In the genomic region with DNA sequence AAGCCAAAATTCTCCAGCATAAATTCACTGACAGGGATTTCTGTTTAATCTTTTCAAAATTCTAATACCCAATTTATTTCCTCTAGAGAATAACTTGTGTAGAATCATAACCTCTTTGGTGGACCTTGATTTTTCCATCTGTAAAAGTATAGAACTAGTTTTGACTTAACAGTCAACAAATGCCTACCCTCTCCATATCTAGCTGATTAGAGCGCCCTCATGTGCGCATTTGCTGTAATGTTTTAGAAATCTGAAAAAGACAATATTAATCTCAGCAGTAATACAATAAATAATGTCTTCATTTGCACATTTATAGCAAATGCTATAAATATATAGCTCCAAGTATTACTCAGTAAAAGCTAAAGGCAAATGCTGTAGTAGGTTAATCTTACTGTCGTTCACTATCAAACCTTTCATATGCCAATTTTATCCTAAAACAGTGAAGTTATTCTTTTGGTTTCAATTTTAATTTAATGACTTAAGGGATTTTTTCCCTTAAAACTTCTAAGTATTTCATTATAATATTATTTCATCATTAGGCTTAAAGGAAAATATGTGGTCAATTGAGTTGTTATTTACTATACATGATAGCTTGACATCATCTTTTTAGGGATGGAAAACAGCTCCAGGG, we compare ENCODE assay signal across 8 cellular contexts.
DNase-seq lines count a peak whose midpoint lies in the region; TF ChIP-seq lines count a peak whose summit lies in the region.
"Not testable (repeated sequence)": the region's sequence is repeated elsewhere in the genome, so short reads cannot be mapped to it uniquely, and the experiment has no call there.

No MANE protein-coding gene starts in this region.

- DNase-seq in BE2C: peak; percentile 40
- DNase-seq in GM23248: peak; percentile 1
- not testable (repeated sequence) for DNase-seq in OCI-LY7 (ENCODE audit: low spot score); chondrocyte (ENCODE audit: low spot score)
- DNase-seq in activated CD4-positive, alpha-beta memory T cell treated with anti-CD3 and anti-CD28 coated beads for 36 hours: peak; percentile 16
- DNase-seq in fibroblast of the aortic adventitia (ENCODE audit: low read depth): peak; percentile 4
- DNase-seq in neural crest cell (ENCODE audit: low read depth, low spot score): peak; percentile 23
- peak; percentile 14 for DNase-seq in transverse colon

- not testable (repeated sequence) for H3K9me2 ChIP-seq in GM23248 (ENCODE audit: insufficient read depth); OCI-LY7 (ENCODE audit: insufficient read depth, low read length)

- TF ChIP-seq EP300 in transverse colon (IDR thresholded peaks at IDR 0.05; ENCODE audit: low read depth): not testable (repeated sequence)

- TF ChIP-seq POLR2A in transverse colon (IDR thresholded peaks at IDR 0.05): not testable (repeated sequence)

- not testable (repeated sequence) for H3K36me3 Mint-ChIP-seq in activated CD4-positive, alpha-beta memory T cell treated with anti-CD3 and anti-CD28 coated beads for 36 hours; chondrocyte (ENCODE audit: low read depth); neural crest cell (ENCODE audit: low read depth)

- not testable (repeated sequence) for H3K27me3 Mint-ChIP-seq in activated CD4-positive, alpha-beta memory T cell treated with anti-CD3 and anti-CD28 coated beads for 36 hours; chondrocyte (ENCODE audit: low read depth); neural crest cell (ENCODE audit: low read depth)

- CTCF ChIA-PET in OCI-LY7 (lab: Charles Lee; ENCODE audit: unreplicated experiment): not testable (repeated sequence)
- CTCF ChIA-PET in activated CD4-positive, alpha-beta memory T cell treated with anti-CD3 and anti-CD28 coated beads for 36 hours (lab: Charles Lee): interaction anchor here (0.8 kb wide), 1 partner anchor 24 kb away, joined by 3 read pairs; no protein-coding TSS in a partner anchor

- not testable (repeated sequence) for H3K36me3 ChIP-seq in BE2C; GM23248 (ENCODE audit: low read depth); OCI-LY7 (ENCODE audit: insufficient read depth, low read length); transverse colon

- not testable (repeated sequence) for H2AFZ ChIP-seq in GM23248; OCI-LY7 (ENCODE audit: low read length)

- TF ChIP-seq CTCF in BE2C (IDR thresholded peaks at IDR 0.05; ENCODE audit: low read depth, low read length) (peak; percentile 31; the same call in 1 of the 2 replicates), OCI-LY7 (conservative IDR thresholded peaks at IDR 0.05; ENCODE audit: low read length) (peak; percentile 61; the same call in 1 of the 2 replicates), chondrocyte (IDR thresholded peaks at IDR 0.05) (peak; percentile 77), neural crest cell (conservative IDR thresholded peaks at IDR 0.05) (peak; percentile 62), transverse colon (IDR thresholded peaks at IDR 0.05) (peak in 3 of 5 experiments; percentile 11 to 20 (median 15))
- TF ChIP-seq CTCF in fibroblast of the aortic adventitia (IDR thresholded peaks at IDR 0.05; ENCODE audit: insufficient read depth, low read length): not testable (repeated sequence)

- not testable (repeated sequence) for H3K79me2 ChIP-seq in GM23248 (ENCODE audit: insufficient read depth); OCI-LY7 (ENCODE audit: insufficient read depth, low read depth, low read length)

- POLR2A ChIA-PET in OCI-LY7 (lab: Charles Lee); activated CD4-positive, alpha-beta memory T cell treated with anti-CD3 and anti-CD28 coated beads for 36 hours (lab: Charles Lee): not testable (repeated sequence)

- H3K4me3 Mint-ChIP-seq in activated CD4-positive, alpha-beta memory T cell treated with anti-CD3 and anti-CD28 coated beads for 36 hours; chondrocyte (ENCODE audit: unreplicated experiment); neural crest cell: not testable (repeated sequence)

- intact Hi-C loops in OCI-LY7 (cut with micrococcal nuclease; ENCODE audit: unreplicated experiment); activated CD4-positive, alpha-beta memory T cell treated with anti-CD3 and anti-CD28 coated beads for 36 hours (cut with micrococcal nuclease); transverse colon (cut with DNase I; ENCODE audit: low total_unique reads): not testable (repeated sequence)

- H3K27me3 ChIP-seq in BE2C; GM23248 (replicated peaks; ENCODE audit: insufficient read depth); transverse colon: not testable (repeated sequence)

- not testable (repeated sequence) for BruUV-seq in OCI-LY7 (replicated peaks; lab: Mats Ljungman, UMichigan)

- H3K9me3 ChIP-seq in BE2C; GM23248 (ENCODE audit: low read depth); OCI-LY7 (ENCODE audit: low read length); transverse colon: not testable (repeated sequence)

- H3K27ac ChIP-seq in GM23248; OCI-LY7 (ENCODE audit: low read depth, low read length, poor library complexity, severe bottlenecking); transverse colon: not testable (repeated sequence)

- not testable (repeated sequence) for H3K9me3 Mint-ChIP-seq in activated CD4-positive, alpha-beta memory T cell treated with anti-CD3 and anti-CD28 coated beads for 36 hours; chondrocyte (ENCODE audit: low read depth); neural crest cell

- H3K9ac ChIP-seq in GM23248: not testable (repeated sequence)

- in situ Hi-C loops in GM23248 (cut with MboI); transverse colon (cut with MboI; ENCODE audit: low pct_ligation_motif_present in 1 of 4, low pct_unique_long_range_greater_than_20kb in 1 of 4, low sequenced_read_pairs in 3 of 4): not testable (repeated sequence)

- not testable (repeated sequence) for H3K27ac Mint-ChIP-seq in activated CD4-positive, alpha-beta memory T cell treated with anti-CD3 and anti-CD28 coated beads for 36 hours; chondrocyte (ENCODE audit: unreplicated experiment); neural crest cell (ENCODE audit: unreplicated experiment)

- not testable (repeated sequence) for H3K4me2 ChIP-seq in GM23248 (ENCODE audit: unreplicated experiment); OCI-LY7 (ENCODE audit: low read length)

- not testable (repeated sequence) for H3K4me1 Mint-ChIP-seq in activated CD4-positive, alpha-beta memory T cell treated with anti-CD3 and anti-CD28 coated beads for 36 hours (ENCODE audit: low read depth); chondrocyte (ENCODE audit: low read depth); neural crest cell

- 0 to 4% methylated on average over 3 of the region's 3 CpGs for WGBS in GM23248 (ENCODE audit: low coverage in 1 of 2, low lambda C conversion rate in 2 of 2, missing lambda C conversion rate in 2 of 2), 2 experiments
- WGBS in transverse colon (ENCODE audit: low coverage in 1 of 2), 2 donors: 11% methylated on average over 3 of the region's 3 CpGs; no CpG with 5 or more reads in 1 of the 2 donors

- not testable (repeated sequence) for H4K20me1 ChIP-seq in GM23248 (ENCODE audit: insufficient read depth); OCI-LY7 (ENCODE audit: insufficient read depth, low read length)

- not testable (repeated sequence) for H3F3A ChIP-seq in GM23248 (ENCODE audit: insufficient read depth)

- not testable (repeated sequence) for H3K4me1 ChIP-seq in BE2C; GM23248 (ENCODE audit: insufficient read depth); OCI-LY7 (ENCODE audit: insufficient read depth, low read length, poor library complexity, severe bottlenecking); transverse colon

- not testable (repeated sequence) for H3K4me3 ChIP-seq in BE2C (ENCODE audit: low read depth, low read length); GM23248; OCI-LY7 (ENCODE audit: low read depth, low read length, poor library complexity, severe bottlenecking); fibroblast of the aortic adventitia (ENCODE audit: low read depth, low read length); transverse colon
